In genomic region chr6:154565331-154565730, GRCh38 we compare ENCODE assay signal across 8 cellular contexts. TPM values are rescaled to one million over a fixed set of nuclear protein-coding genes. Genes with fewer than 3 reads are reported as not detected.
"Had no signal": no experiment of that assay in that cellular context is flagged by ENCODE, and none has a peak within 500 bp of the region (broad histone marks: within the 10 kb centered on the region; RNA-seq: fewer than 3 reads in every experiment).

No MANE protein-coding gene starts in this region.

- DNase-seq: IMR-90, KBM-7, KG1 had no signal

- H3K9me3 Mint-ChIP-seq: IgD-negative memory B cell had no signal

- H3K4me1 Mint-ChIP-seq: IgD-negative memory B cell had no signal

- H3K4me3 Mint-ChIP-seq: IgD-negative memory B cell had no signal

- H3K27ac ChIP-seq: HL-60 had no signal

- H3K36me3 Mint-ChIP-seq: IgD-negative memory B cell had no signal

- FAIRE-seq: HepG2, HTR-8/SVneo, K562 had no signal

- H3K4me3 ChIP-seq: K562 had no signal

- ATAC-seq: HepG2, K562 had no signal

RNA-seq across cellular contexts. Expression of gene CNKSR3, which starts 54.8 kb away (rescaled TPM):
- polyA plus RNA-seq: IgD-negative memory B cell had no signal
